In the genomic region with DNA sequence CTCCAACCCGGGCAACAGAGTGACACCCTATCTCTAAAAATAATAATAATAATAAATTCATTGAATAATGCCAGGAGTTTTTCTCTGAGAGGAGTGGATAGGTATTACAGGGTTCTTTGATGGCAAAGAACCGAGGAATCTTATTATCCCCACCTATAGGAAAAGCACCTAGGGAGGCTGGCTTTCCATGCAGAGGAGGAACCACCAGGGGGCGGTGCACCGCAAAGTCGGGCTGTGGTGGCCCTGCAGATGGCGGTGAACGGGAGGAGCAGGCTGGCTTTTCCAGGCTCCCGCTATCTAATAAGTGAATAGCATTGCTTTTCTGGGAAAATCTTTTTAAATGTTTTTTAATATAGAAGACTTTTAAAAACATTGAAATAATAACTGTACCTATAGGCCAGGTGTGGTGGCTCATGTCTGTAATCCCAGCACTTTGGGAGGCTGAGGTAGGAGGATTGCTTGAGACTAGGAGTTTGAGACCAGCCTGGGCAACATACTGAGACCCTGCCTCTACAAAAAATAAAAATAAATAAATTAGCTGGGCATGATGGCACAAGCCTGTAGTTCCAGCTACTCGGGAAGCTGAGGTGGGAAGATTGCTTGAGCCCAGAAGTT, we compare ENCODE assay signal across 8 cellular contexts.
DNase-seq lines count a peak whose midpoint lies in the region; ATAC-seq and TF ChIP-seq lines count a peak whose summit lies in the region.

No MANE protein-coding gene starts in this region.

- no peak overlapping the region for H2AFZ ChIP-seq in Karpas-422 (ENCODE audit: low read length)

- no peaks in the 10 kb centered on the region for H3K9me2 ChIP-seq in Karpas-422 (replicated peaks; ENCODE audit: insufficient read depth, low read length)

- no peak overlapping the region for H3K4me2 ChIP-seq in Karpas-422 (ENCODE audit: low read depth, low read length, poor library complexity, severe bottlenecking)

- H3K27ac ChIP-seq in Karpas-422 (ENCODE audit: low read length) (no peak overlapping the region), thyroid gland (no peak overlapping the region)

- H3K4me3 ChIP-seq in Karpas-422 (ENCODE audit: low read length) = no peak overlapping the region
- no peak overlapping the region for H3K4me3 ChIP-seq in thyroid gland (replicated peaks in 1 of 3)

- H3K27me3 ChIP-seq in Karpas-422 (ENCODE audit: low read length) (no peaks in the 10 kb centered on the region), thyroid gland (no peaks in the 10 kb centered on the region)

- H3K79me2 ChIP-seq in Karpas-422 (ENCODE audit: low read length) = no peaks in the 10 kb centered on the region

- H3K9me3 Mint-ChIP-seq in Calu3 (ENCODE audit: low read depth, unreplicated experiment) = no peaks in the 10 kb centered on the region

- H3K27me3 Mint-ChIP-seq in Calu3 (ENCODE audit: unreplicated experiment) = no peaks in the 10 kb centered on the region

- H3K9me3 ChIP-seq in Karpas-422 (ENCODE audit: low read length) = no peaks in the 10 kb centered on the region
- no peaks in the 10 kb centered on the region for H3K9me3 ChIP-seq in thyroid gland

- intact Hi-C loops in Calu3 (cut with micrococcal nuclease; ENCODE audit: unreplicated experiment) (no loop called here), thyroid gland (cut with DNase I) (no loop called here)

- no peaks in the 10 kb centered on the region for H4K20me1 ChIP-seq in Karpas-422 (ENCODE audit: insufficient read depth, low read depth, low read length)

- no peak for TF ChIP-seq CTCF in Calu3 (IDR thresholded peaks at IDR 0.05; ENCODE audit: unreplicated experiment)
- TF ChIP-seq CTCF in thyroid gland (IDR thresholded peaks at IDR 0.05) = peak in 4 of 6 experiments; percentile 19 to 56 (median 36)

- DNase-seq in Calu3 (peak; percentile 19), Karpas-422 (peak; percentile 79), kidney tubule cell (ENCODE audit: low spot score) (peak; percentile 6), thyroid gland (peak; percentile 48 to 59), DMS153 treated with DMSO at 0.1 percent for 48 hours (lab: John Stamatoyannopoulos, UW; ENCODE audit: unreplicated experiment) (no peak), NCI-H128 (lab: John Stamatoyannopoulos, UW; ENCODE audit: unreplicated experiment) (no peak)
- DNase-seq in activated gamma-delta T cell treated with anti-CD3 and anti-CD28 coated beads, Interleukin-2, amount 50 U/mL, for 16 hours (ENCODE audit: low read depth) = peak; percentile 1

- H3K36me3 Mint-ChIP-seq in Calu3 (ENCODE audit: insufficient read depth, unreplicated experiment) = no peaks in the 10 kb centered on the region

- no peak overlapping the region for H3K9ac ChIP-seq in Karpas-422 (ENCODE audit: low read length)

- CTCF ChIA-PET in Calu3 (lab: Charles Lee) = no interaction called here

- ATAC-seq in GM19468 (IDR thresholded peaks at IDR 0.05; ENCODE audit: extremely low read depth, unreplicated experiment) = peak; percentile 63

- no TSS peak for BruUV-seq in Calu3 (replicated peaks; lab: Mats Ljungman, UMichigan)

- no peak for TF ChIP-seq POLR2A in thyroid gland (IDR thresholded peaks at IDR 0.05)

- H3K4me1 Mint-ChIP-seq in Calu3 (ENCODE audit: low read depth, unreplicated experiment) = peaks cover 4% of the 10 kb centered on the region

- H3K36me3 ChIP-seq in Karpas-422 (ENCODE audit: insufficient read depth, low read length) = no peaks in the 10 kb centered on the region
- no peaks in the 10 kb centered on the region for H3K36me3 ChIP-seq in thyroid gland

- H3K4me3 Mint-ChIP-seq in Calu3 (ENCODE audit: low read depth, unreplicated experiment) = no peak overlapping the region

- no peak overlapping the region for H3K27ac Mint-ChIP-seq in Calu3 (ENCODE audit: unreplicated experiment)

- WGBS in thyroid gland, 2 donors = 61 to 64% methylated on average over 9 of the region's 9 CpGs

- H3K4me1 ChIP-seq in Karpas-422 (ENCODE audit: low read length) (no peaks in the 10 kb centered on the region), thyroid gland (no peaks in the 10 kb centered on the region)

Comparison
In these comparisons a context has a peak if more than half of its experiments do, and no peak if none do; other contexts are left out.
1. DNase-seq: peak in Calu3 (single experiment), Karpas-422 (single experiment), activated gamma-delta T cell treated with anti-CD3 and anti-CD28 coated beads, Interleukin-2, amount 50 U/mL, for 16 hours (single experiment), kidney tubule cell (single experiment) and thyroid gland (2 of 2); none in DMS153 treated with DMSO at 0.1 percent for 48 hours (single experiment) and NCI-H128 (single experiment).